ENCODE assay signal across 8 cellular contexts in the genomic region with DNA sequence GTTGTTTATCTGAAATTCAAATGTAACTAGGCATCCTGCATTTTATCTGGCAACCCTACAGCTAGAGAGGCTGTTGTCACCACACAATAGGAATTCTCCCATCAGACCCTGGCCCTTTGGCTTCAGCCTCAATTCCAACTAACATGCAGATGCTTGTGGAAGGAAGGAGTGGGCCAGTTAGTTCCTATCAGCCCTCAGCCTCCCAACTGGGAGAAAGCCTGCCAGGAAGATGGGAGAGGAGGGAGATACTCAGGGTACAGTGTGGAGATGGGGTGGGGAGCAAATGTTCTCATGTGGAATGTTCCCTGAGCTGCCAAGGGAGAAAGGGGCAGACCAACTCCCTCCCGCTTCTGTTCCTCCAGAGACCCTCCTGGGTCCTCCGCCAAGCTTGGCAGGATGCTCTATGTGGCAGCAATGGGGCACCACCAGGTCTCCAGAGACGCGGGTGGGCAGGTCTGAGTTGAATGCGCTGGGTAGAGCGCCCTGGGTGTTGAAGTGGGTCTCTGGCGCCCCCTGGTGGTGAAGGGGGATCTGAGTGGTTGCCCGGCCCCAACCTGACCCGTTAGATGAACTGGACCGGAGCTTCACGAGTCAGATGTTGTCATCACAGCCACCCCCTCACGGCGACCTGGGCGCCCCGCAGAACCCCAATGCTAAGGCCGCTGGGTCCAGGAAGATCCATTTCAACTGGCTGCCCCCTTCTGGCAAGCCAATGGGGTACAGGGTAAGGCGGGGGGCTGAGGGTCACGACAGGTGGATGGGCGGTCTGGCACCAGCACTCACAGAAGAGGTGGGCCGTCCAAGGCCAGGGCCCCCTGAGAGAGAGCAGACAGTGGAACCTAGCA. TPM values are rescaled to one million over a fixed set of nuclear protein-coding genes. Genes with fewer than 3 reads are reported as not detected.
DNase-seq lines count a peak whose midpoint lies in the region; ATAC-seq and TF ChIP-seq lines count a peak whose summit lies in the region.

No MANE protein-coding gene starts in this region.

- ATAC-seq in GM21360 (IDR thresholded peaks at IDR 0.05; ENCODE audit: unreplicated experiment) = no peak

- H2AFZ ChIP-seq in Loucy (ENCODE audit: low read length) = peak overlapping the region; percentile 82

- peak overlapping the region; percentile 41 for H3K4me3 ChIP-seq in Loucy (ENCODE audit: low read length, poor library complexity, severe bottlenecking)
- no peak overlapping the region for H3K4me3 ChIP-seq in fibroblast of villous mesenchyme (ENCODE audit: low read depth, low read length)

- no peaks in the 10 kb centered on the region for H3F3A ChIP-seq in Loucy (ENCODE audit: low read depth)

- no peak overlapping the region for H3K9ac ChIP-seq in Loucy (ENCODE audit: low read depth, low read length, poor library complexity, severe bottlenecking)

- H3K9me3 ChIP-seq in Loucy (ENCODE audit: insufficient read depth, low read depth, low read length) = no peaks in the 10 kb centered on the region

- peak overlapping the region; percentile 53 for H3K4me2 ChIP-seq in Loucy (ENCODE audit: low read depth, low read length, poor library complexity, severe bottlenecking)

- no peaks in the 10 kb centered on the region for H3K27me3 ChIP-seq in Loucy (ENCODE audit: insufficient read depth, low read length, poor library complexity, severe bottlenecking)

- H3K9me2 ChIP-seq in Loucy (replicated peaks; ENCODE audit: low read depth, low read length) = no peaks in the 10 kb centered on the region

- DNase-seq in GM03348 (ENCODE audit: low spot score) (peak; percentile 93), SHP77 (lab: John Stamatoyannopoulos, UW) (peak; percentile 69 to 79), fibroblast of villous mesenchyme (ENCODE audit: low read depth) (peak; percentile 63), occipital lobe (lab: John Stamatoyannopoulos, UW) (peak; percentile 54), superior temporal gyrus (ENCODE audit: extremely low spot score) (peak; percentile 90)
- peak; percentile 86 for DNase-seq in activated T-helper 9 cell treated with anti-CD3 and anti-CD28 coated beads, Interleukin-2, amount 50 U/mL, for 16 hours (ENCODE audit: low read depth)

- no peaks in the 10 kb centered on the region for H4K20me1 ChIP-seq in Loucy (ENCODE audit: insufficient read depth, low read length, poor library complexity, severe bottlenecking)

- H3K36me3 ChIP-seq in Loucy (ENCODE audit: insufficient read depth, low read length) = no peaks in the 10 kb centered on the region

- peaks cover 13% of the 10 kb centered on the region for H3K4me1 ChIP-seq in Loucy (ENCODE audit: insufficient read depth, low read length, poor library complexity, severe bottlenecking)

- TF ChIP-seq CTCF in Loucy (conservative IDR thresholded peaks at IDR 0.05; ENCODE audit: low read length) = peak; percentile 97
- TF ChIP-seq CTCF in fibroblast of villous mesenchyme (IDR thresholded peaks at IDR 0.05; ENCODE audit: insufficient read depth, low read depth, low read length) = peak; percentile 78

- H3K79me2 ChIP-seq in Loucy (ENCODE audit: insufficient read depth, low read length) = no peaks in the 10 kb centered on the region

RNA-seq across cellular contexts. Expression of gene GALK1, which starts 15.2 kb away (rescaled TPM):
- total RNA-seq in fibroblast of villous mesenchyme (36.7 and 49.3 TPM in 2 replicates), occipital lobe (11.4 TPM)

RNA-seq across cellular contexts. Expression of gene ITGB4, which starts 28.5 kb away (rescaled TPM):
- total RNA-seq in fibroblast of villous mesenchyme (0.32 and 1.3 TPM in 2 replicates), occipital lobe (2.7 TPM)

RNA-seq across cellular contexts. Expression of gene UNK, which starts 34.8 kb away (rescaled TPM):
- total RNA-seq in fibroblast of villous mesenchyme = 19.9 and 23.5 TPM in 2 replicates
- total RNA-seq in occipital lobe = 29.2 TPM
